ENCODE assay signal across 8 cellular contexts in the genomic region with DNA sequence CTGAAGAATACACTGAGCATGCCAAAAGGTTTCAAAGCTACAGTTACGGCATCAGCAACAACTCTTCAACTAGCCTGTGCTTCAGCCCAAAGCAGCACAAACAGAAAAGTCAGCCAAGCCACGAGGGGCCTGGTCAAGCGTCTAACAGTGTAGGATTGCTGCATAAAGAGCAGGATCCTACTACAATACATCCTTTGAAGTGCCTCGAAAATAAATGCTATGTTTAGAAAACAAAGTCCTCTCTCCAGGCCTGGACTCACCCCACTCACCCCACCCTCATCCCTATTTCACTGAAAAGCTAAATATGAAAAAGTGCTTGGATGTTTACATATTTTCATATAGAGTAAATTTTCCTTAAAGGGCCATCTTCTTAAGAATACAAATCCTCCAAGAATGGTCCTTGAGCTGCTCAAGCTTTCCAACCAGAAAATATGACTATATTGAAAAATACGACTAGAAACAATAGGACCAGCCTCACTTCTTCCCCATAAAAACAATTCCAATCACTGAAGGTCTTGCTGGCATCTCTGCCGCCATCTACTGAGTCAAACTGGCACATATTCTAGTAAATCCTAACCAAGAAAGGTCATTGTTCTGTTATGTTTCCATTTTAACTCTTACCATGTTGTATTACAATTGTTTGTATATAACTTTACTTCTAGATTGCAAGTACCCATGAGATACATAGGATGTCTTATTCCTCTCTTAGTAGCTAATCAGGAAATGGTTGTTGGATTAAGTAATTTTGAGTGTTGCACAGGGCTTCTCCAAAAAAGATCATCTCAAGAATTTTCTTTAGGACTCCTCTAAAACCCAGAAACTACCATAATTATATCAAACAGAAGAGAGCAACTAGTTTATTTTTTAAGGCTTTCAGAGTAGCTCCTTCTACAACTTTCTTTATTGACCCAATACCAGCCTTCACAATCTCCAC.
DNase-seq lines count a peak whose midpoint lies in the region; ATAC-seq and TF ChIP-seq lines count a peak whose summit lies in the region.

No MANE protein-coding gene starts in this region.

- peak overlapping the region; percentile 63 to 74 for H3K27ac ChIP-seq in tibial artery

- DNase-seq in CD1c-positive myeloid dendritic cell (ENCODE audit: extremely low spot score) (peak; percentile 74), NCI-H1105 treated with DMSO at 0.1 percent for 48 hours (lab: John Stamatoyannopoulos, UW) (peak; percentile 63), T-helper 17 cell (no peak), memory B cell (ENCODE audit: low spot score in 2 of 2) (peak in 1 of 2 donors; percentile 40), tibial artery (peak; percentile 81 to 83)
- peak; percentile 19 for DNase-seq in effector CD4-positive, alpha-beta T cell

- H3K27ac Mint-ChIP-seq in T-helper 17 cell (no peak overlapping the region), memory B cell (no peak overlapping the region)

- H3K9me3 Mint-ChIP-seq in memory B cell = no peaks in the 10 kb centered on the region

- H3K27me3 ChIP-seq in tibial artery = no peaks in the 10 kb centered on the region

- H3K27me3 Mint-ChIP-seq in T-helper 17 cell = no peaks in the 10 kb centered on the region
- no peaks in the 10 kb centered on the region for H3K27me3 Mint-ChIP-seq in memory B cell

- ATAC-seq in GM19035 (IDR thresholded peaks at IDR 0.05; ENCODE audit: unreplicated experiment) = peak; percentile 58
- ATAC-seq in T-helper 17 cell = peak; percentile 66
- ATAC-seq in memory B cell (ENCODE audit: low read depth) = peak; percentile 80
- ATAC-seq in HG03439 (IDR thresholded peaks at IDR 0.05; ENCODE audit: unreplicated experiment) = no peak

- intact Hi-C loops in tibial artery (cut with DNase I; ENCODE audit: low total_unique reads) = loop anchor here (5.0 kb wide), 1 partner anchor 116 kb away; the partner anchor contains the start of gene RTN4

- H3K4me3 ChIP-seq in tibial artery = no peak overlapping the region

- peak; percentile 79 to 83 for TF ChIP-seq CTCF in tibial artery (IDR thresholded peaks at IDR 0.05)

- H3K4me1 ChIP-seq in tibial artery = peaks cover 0 to 55% (median 36%) of the 10 kb centered on the region in 4 donors

- H3K4me3 Mint-ChIP-seq in T-helper 17 cell (no peak overlapping the region), memory B cell (no peak overlapping the region)

- no peaks in the 10 kb centered on the region for H3K36me3 ChIP-seq in tibial artery

- no peaks in the 10 kb centered on the region for H3K9me3 ChIP-seq in T-helper 17 cell (ENCODE audit: control insufficient read depth, low read length, poor library complexity, severe bottlenecking)
- H3K9me3 ChIP-seq in tibial artery = no peaks in the 10 kb centered on the region

- H3K36me3 Mint-ChIP-seq in T-helper 17 cell (ENCODE audit: low read depth) (no peaks in the 10 kb centered on the region), memory B cell (no peaks in the 10 kb centered on the region)

- peaks cover 5% of the 10 kb centered on the region for H3K4me1 Mint-ChIP-seq in T-helper 17 cell
- peaks cover 3% of the 10 kb centered on the region for H3K4me1 Mint-ChIP-seq in memory B cell

Comparison
In these comparisons a context has a peak if more than half of its experiments do, and no peak if none do; other contexts are left out.
1. DNase-seq: peak in CD1c-positive myeloid dendritic cell (single experiment), NCI-H1105 treated with DMSO at 0.1 percent for 48 hours (single experiment), effector CD4-positive, alpha-beta T cell (single experiment) and tibial artery (2 of 2); none in T-helper 17 cell (0 of 3).